In genomic region chr4:185235480-185236154, GRCh38 we compare ENCODE assay signal across 1 cellular context.
TF ChIP-seq lines count a peak whose summit lies in the region.

No MANE protein-coding gene starts in this region.

TF ChIP-seq in HepG2, 621 proteins besides CTCF, POLR2A, EP300 and RAD21 (continues in another document):
- TF ChIP-seq ARID5B (CRISPR knock-in tag; IDR thresholded peaks at IDR 0.05) (peak; percentile 65), ZNF350 (CRISPR knock-in tag; IDR thresholded peaks at IDR 0.05; ENCODE audit: borderline replicate concordance, low read depth) (peak; percentile 44; the same call in 1 of the 2 replicates), MED1 (CRISPR knock-in tag; IDR thresholded peaks at IDR 0.05) (peak; percentile 49), SKI (IDR thresholded peaks at IDR 0.05; ENCODE audit: partially characterized antibody) (peak; percentile 62), PATZ1 (CRISPR knock-in tag; IDR thresholded peaks at IDR 0.05) (peak; percentile 20; the same call in 1 of the 2 replicates), ZFX (CRISPR knock-in tag; IDR thresholded peaks at IDR 0.05; ENCODE audit: low read depth) (peak; percentile 57; the same call in 1 of the 2 replicates), FUBP1 (CRISPR knock-in tag; IDR thresholded peaks at IDR 0.05; ENCODE audit: borderline replicate concordance) (no peak), ZSCAN25 (CRISPR knock-in tag; IDR thresholded peaks at IDR 0.05) (peak; percentile 39; the same call in 1 of the 2 replicates), PAXIP1 (CRISPR knock-in tag; conservative IDR thresholded peaks at IDR 0.05) (peak; percentile 69), NFATC3 (CRISPR knock-in tag; IDR thresholded peaks at IDR 0.05) (no peak), STAT6 (CRISPR knock-in tag; IDR thresholded peaks at IDR 0.05; ENCODE audit: borderline replicate concordance) (no peak), ZNF639 (CRISPR knock-in tag; conservative IDR thresholded peaks at IDR 0.05) (no peak), HOMEZ (CRISPR knock-in tag; IDR thresholded peaks at IDR 0.05; ENCODE audit: low read depth) (peak; percentile 27; the same call in 1 of the 2 replicates), HNRNPL (IDR thresholded peaks at IDR 0.05; ENCODE audit: low read depth, low read length) (no peak), IRF2 (CRISPR knock-in tag; IDR thresholded peaks at IDR 0.05) (0 out of 2 replicates have a peak, but pooled peaks have one; percentile 36), FOXP4 (CRISPR knock-in tag; IDR thresholded peaks at IDR 0.05) (peak; percentile 86), ZNF383 (CRISPR knock-in tag; IDR thresholded peaks at IDR 0.05; ENCODE audit: borderline replicate concordance) (no peak), SOX5 (CRISPR knock-in tag; IDR thresholded peaks at IDR 0.05; ENCODE audit: borderline replicate concordance) (peak; percentile 74), SIX4 (CRISPR knock-in tag; IDR thresholded peaks at IDR 0.05) (no peak), GATAD2A (CRISPR knock-in tag; IDR thresholded peaks at IDR 0.05) (0 out of 2 replicates have a peak, but pooled peaks have one; percentile 48), SOX13 (IDR thresholded peaks at IDR 0.05) (no peak), SOX13 (CRISPR knock-in tag; conservative IDR thresholded peaks at IDR 0.05 in 1 of 2, IDR thresholded peaks at IDR 0.05 in 1 of 2) (peak in 1 of 2 experiments; percentile 63; a peak in 2 of 4 replicates), POLR2AphosphoS2 (IDR thresholded peaks at IDR 0.05; ENCODE audit: low read depth, low read length) (no peak), ZNF609 (CRISPR knock-in tag; IDR thresholded peaks at IDR 0.05; ENCODE audit: borderline replicate concordance) (peak; percentile 73; the same call in 1 of the 2 replicates), ZNF441 (CRISPR knock-in tag; IDR thresholded peaks at IDR 0.05; ENCODE audit: borderline replicate concordance) (peak; percentile 33; the same call in 1 of the 2 replicates)
